Comparison of ENCODE assay signal across 8 cellular contexts in the genomic region with DNA sequence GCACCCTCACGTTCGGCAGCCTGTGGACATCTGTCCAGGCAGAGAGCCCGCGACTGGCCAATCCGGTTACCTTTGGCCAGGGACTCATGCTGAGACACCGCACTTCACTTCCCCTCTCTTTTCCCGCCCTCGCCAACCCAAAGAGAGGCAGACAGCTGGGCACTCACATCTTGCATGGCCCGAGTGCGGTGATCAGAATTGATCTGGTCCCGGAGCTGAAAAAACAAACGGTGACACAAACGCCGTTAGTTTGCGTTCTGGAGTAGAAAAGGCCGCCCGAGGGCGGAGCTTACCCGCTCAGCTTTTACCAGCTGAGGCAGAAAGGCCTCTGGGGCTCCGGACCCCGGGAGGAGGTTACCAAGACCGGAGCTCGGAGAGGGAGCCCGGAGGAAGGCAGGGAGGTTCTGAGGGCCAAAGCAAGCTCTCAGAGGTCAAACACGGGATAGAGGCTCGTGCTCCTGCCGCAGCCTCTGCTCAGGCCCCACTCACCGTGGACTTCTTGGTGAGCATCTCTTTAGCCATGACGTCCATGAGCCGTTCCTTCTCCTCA. TPM values are rescaled to one million over a fixed set of nuclear protein-coding genes. Genes with fewer than 3 reads are reported as not detected.
A peak's percentile ranks its signal among the peaks of the same experiment; 100 is the strongest.
DNase-seq lines count a peak whose midpoint lies in the region; ATAC-seq and TF ChIP-seq lines count a peak whose summit lies in the region.

No MANE protein-coding gene starts in this region.

- ATAC-seq in GM18907 (IDR thresholded peaks at IDR 0.05; ENCODE audit: unreplicated experiment) (peak; percentile 36), HG03135 (IDR thresholded peaks at IDR 0.05; ENCODE audit: unreplicated experiment) (peak; percentile 41), left lung (peak; percentile 64)

- H3K27me3 ChIP-seq in SU-DHL-6 (ENCODE audit: low read length) (no peaks in the 10 kb centered on the region), left lung (no peaks in the 10 kb centered on the region), stomach smooth muscle (ENCODE audit: control insufficient read depth in 1 of 2, insufficient read depth in 2 of 2, low read length in 2 of 2) (no peaks in the 10 kb centered on the region)

- H3F3A ChIP-seq in SU-DHL-6 (ENCODE audit: insufficient read depth) = 0 out of 2 replicates have a peak, but pooled peaks cover 5% of the 10 kb centered on the region

- peak overlapping the region; percentile 80 for H3K9ac ChIP-seq in SU-DHL-6 (ENCODE audit: low read length)
- peak overlapping the region; percentile 94 to 96 for H3K9ac ChIP-seq in stomach smooth muscle (ENCODE audit: low read length in 2 of 2)

- intact Hi-C loops in left lung (cut with DNase I) = no loop called here

- DNase-seq in AML-193 (lab: John Stamatoyannopoulos, UW) = peak; percentile 41 to 51
- peak in 5 of 61 donors; percentile 16 to 73 (median 59) for DNase-seq in caudate nucleus (lab: John Stamatoyannopoulos, UW)
- peak; percentile 64 to 84 for DNase-seq in left lung
- no peak for DNase-seq in NK-92 treated with Interleukin-12 subunit alpha and Interleukin-12 subunit beta, amount 100 ng/mL, for 24 hours (lab: John Stamatoyannopoulos, UW)

- H3K36me3 ChIP-seq in SU-DHL-6 (ENCODE audit: low read length) (peaks cover 13% of the 10 kb centered on the region), left lung (peaks cover 2 to 33% of the 10 kb centered on the region in 2 donors), stomach smooth muscle (ENCODE audit: control insufficient read depth in 2 of 2, insufficient read depth in 2 of 2, low read length in 2 of 2) (peaks cover 14 to 22% of the 10 kb centered on the region in 2 donors)

- peaks cover 26% of the 10 kb centered on the region for H3K79me2 ChIP-seq in SU-DHL-6 (ENCODE audit: insufficient read depth, low read length)

- TF ChIP-seq CTCF in SU-DHL-6 (IDR thresholded peaks at IDR 0.05; ENCODE audit: insufficient read depth, low read length, poor library complexity, severe bottlenecking) (no peak), left lung (IDR thresholded peaks at IDR 0.05) (no peak)

- H3K9me2 ChIP-seq in SU-DHL-6 (replicated peaks; ENCODE audit: insufficient read depth, low read length) = no peaks in the 10 kb centered on the region

- H3K4me3 ChIP-seq in SU-DHL-6 (ENCODE audit: insufficient read depth, low read length, poor library complexity, severe bottlenecking) = peak overlapping the region; percentile 96
- H3K4me3 ChIP-seq in left lung = peak overlapping the region; percentile 86 to 99
- H3K4me3 ChIP-seq in stomach smooth muscle (ENCODE audit: low read length in 2 of 2) = peak overlapping the region; percentile 97 to 99

- H3K4me1 ChIP-seq in left lung (peaks cover 0 to 24% of the 10 kb centered on the region in 2 donors), stomach smooth muscle (ENCODE audit: control insufficient read depth, insufficient read depth, low read length) (peaks cover 6% of the 10 kb centered on the region)

- no peaks in the 10 kb centered on the region; the same call in 1 of the 2 replicates for H4K20me1 ChIP-seq in SU-DHL-6 (ENCODE audit: low read depth, low read length)

- peak overlapping the region; percentile 50 for H3K4me2 ChIP-seq in SU-DHL-6 (ENCODE audit: low read depth, low read length, poor library complexity, severe bottlenecking)

- H3K9me3 ChIP-seq in SU-DHL-6 (ENCODE audit: insufficient read depth, low read length) = no peaks in the 10 kb centered on the region
- H3K9me3 ChIP-seq in left lung = no peaks in the 10 kb centered on the region
- H3K9me3 ChIP-seq in stomach smooth muscle (ENCODE audit: control insufficient read depth in 2 of 2, low read length in 2 of 2) = no peaks in the 10 kb centered on the region

- H2AFZ ChIP-seq in SU-DHL-6 (ENCODE audit: low read depth, low read length, severe bottlenecking) = peak overlapping the region; percentile 61

- H3K27ac ChIP-seq in SU-DHL-6 (ENCODE audit: low read depth, low read length) = peak overlapping the region; percentile 58
- H3K27ac ChIP-seq in caudate nucleus (ENCODE audit: low read depth, low read length) = peak overlapping the region; percentile 23
- H3K27ac ChIP-seq in left lung = peak overlapping the region; percentile 80 to 85
- peak overlapping the region; percentile 64 for H3K27ac ChIP-seq in stomach smooth muscle (ENCODE audit: low read length)

RNA-seq across cellular contexts. Expression of a gene that starts 0.4 kb away (rescaled TPM):
- 10 to 100 TPM; 37.1 to 47.1 TPM for total RNA-seq in left lung

RNA-seq across cellular contexts. Expression of a gene that starts 15.9 kb away (rescaled TPM):
- 10 to 100 TPM; 17.2 to 34.4 TPM for total RNA-seq in left lung

RNA-seq across cellular contexts. Expression of a gene that starts 23.1 kb away (rescaled TPM):
- 10 to 100 TPM; 24.5 to 33.3 TPM for total RNA-seq in left lung

RNA-seq across cellular contexts. Expression of a gene that starts 42.6 kb away (rescaled TPM):
- 10 to 100 TPM; 27.4 to 33.1 TPM for total RNA-seq in left lung

RNA-seq across cellular contexts. Expression of a gene that starts 57.1 kb away (rescaled TPM):
- total RNA-seq in left lung = not detected

Comparison
In these comparisons a context has a peak if more than half of its experiments do, and no peak if none do; other contexts are left out.
1. H3K27ac ChIP-seq: peak in every context shown above with its lines; median percentile 82 in left lung; 64 in stomach smooth muscle; 58 in SU-DHL-6; 23 in caudate nucleus.